Comparison of ENCODE assay signal across 15 cellular contexts in genomic region chr7:36840930-36841329, GRCh38.
"Had no signal": no experiment of that assay in that cellular context is flagged by ENCODE, and none has a peak within 500 bp of the region (broad histone marks: within the 10 kb centered on the region; RNA-seq: fewer than 3 reads in every experiment).

No MANE protein-coding gene starts in this region.

- H3K9me3 ChIP-seq: ovary, tibial artery, uterus had no signal

- H3K4me3 Mint-ChIP-seq: activated CD4-positive, alpha-beta memory T cell treated with anti-CD3 and anti-CD28 coated beads for 36 hours; activated CD8-positive, alpha-beta memory T cell treated with anti-CD3 and anti-CD28 coated beads, Interleukin-2, amount 10 ng/mL, durations not matched to agents 7 days and 5 days; activated T-cell treated with anti-CD3 and anti-CD28 coated beads, Interleukin-2, amount 50 U/mL, for 4 hours; neural progenitor cell; stimulated activated naive B cell treated with anti-CD40 and anti-IgM and Interleukin-4, amounts not matched to agents 10 μg/mL and 1 μg/mL and 100 μg/mL, for 72 hours had no signal

- ATAC-seq: activated CD4-positive, CD25-positive, alpha-beta regulatory T cell treated with anti-CD3 and anti-CD28 coated beads, Interleukin-2, amount 50 U/mL, for 24 hours; activated CD8-positive, alpha-beta memory T cell treated with anti-CD3 and anti-CD28 coated beads, Interleukin-2, amount 10 ng/mL, durations not matched to agents 7 days and 5 days; activated T-cell treated with anti-CD3 and anti-CD28 coated beads, Interleukin-2, amount 50 U/mL, for 4 hours; left colon; stimulated activated naive B cell treated with anti-CD40 and anti-IgM and Interleukin-4, amounts not matched to agents 10 μg/mL and 1 μg/mL and 100 μg/mL, for 72 hours had no signal

- H3K4me1 Mint-ChIP-seq: activated CD8-positive, alpha-beta memory T cell treated with anti-CD3 and anti-CD28 coated beads, Interleukin-2, amount 10 ng/mL, durations not matched to agents 7 days and 5 days; stimulated activated naive B cell treated with anti-CD40 and anti-IgM and Interleukin-4, amounts not matched to agents 10 μg/mL and 1 μg/mL and 100 μg/mL, for 72 hours had no signal

- H3K27me3 Mint-ChIP-seq: activated CD4-positive, alpha-beta memory T cell treated with anti-CD3 and anti-CD28 coated beads for 36 hours; activated CD8-positive, alpha-beta memory T cell treated with anti-CD3 and anti-CD28 coated beads, Interleukin-2, amount 10 ng/mL, durations not matched to agents 7 days and 5 days; stimulated activated naive B cell treated with anti-CD40 and anti-IgM and Interleukin-4, amounts not matched to agents 10 μg/mL and 1 μg/mL and 100 μg/mL, for 72 hours had no signal

- H3K27ac ChIP-seq: neural progenitor cell, ovary, tibial artery, uterus had no signal

- H3K27me3 ChIP-seq: neural progenitor cell, ovary, tibial artery, uterus had no signal

- DNase-seq: activated CD4-positive, alpha-beta memory T cell treated with anti-CD3 and anti-CD28 coated beads for 36 hours; activated CD8-positive, alpha-beta memory T cell treated with anti-CD3 and anti-CD28 coated beads, Interleukin-2, amount 10 ng/mL, durations not matched to agents 7 days and 5 days; activated gamma-delta T cell; activated T-cell treated with anti-CD3 and anti-CD28 coated beads, Interleukin-2, amount 50 U/mL, for 4 hours; left colon; midbrain; ovary; stimulated activated CD4-positive, alpha-beta T cell treated with anti-CD3 and anti-CD28 coated beads, Interleukin-4, amount 100 ng/mL, for 1 hour; stimulated activated naive B cell treated with anti-CD40 and anti-IgM and Interleukin-4, amounts not matched to agents 10 μg/mL and 1 μg/mL and 100 μg/mL, for 72 hours; T1000; tibial artery; uterus had no signal

- H3K27ac Mint-ChIP-seq: activated CD4-positive, alpha-beta memory T cell treated with anti-CD3 and anti-CD28 coated beads for 36 hours; activated CD8-positive, alpha-beta memory T cell treated with anti-CD3 and anti-CD28 coated beads, Interleukin-2, amount 10 ng/mL, durations not matched to agents 7 days and 5 days; activated naive CD4-positive, alpha-beta T cell treated with anti-CD3 and anti-CD28 coated beads, Interleukin-2, amount 50 U/mL, for 72 hours; neural progenitor cell; stimulated activated naive B cell treated with anti-CD40 and anti-IgM and Interleukin-4, amounts not matched to agents 10 μg/mL and 1 μg/mL and 100 μg/mL, for 72 hours had no signal
